8 cellular contexts compared by ENCODE assay signal in genomic region chr6:69795469-69796080, GRCh38. TPM values are rescaled to one million over a fixed set of nuclear protein-coding genes. Genes with fewer than 3 reads are reported as not detected.
DNase-seq lines count a peak whose midpoint lies in the region; ATAC-seq and TF ChIP-seq lines count a peak whose summit lies in the region.

No MANE protein-coding gene starts in this region.

- H4K8ac ChIP-seq in neuronal stem cell (ENCODE audit: low read depth, low read length) = no peak overlapping the region

- H4K91ac ChIP-seq in neuronal stem cell (ENCODE audit: low read depth, low read length, poor library complexity) = no peak overlapping the region

- no peaks in the 10 kb centered on the region for H3K9me3 Mint-ChIP-seq in activated T-cell treated with anti-CD3 and anti-CD28 coated beads, Interleukin-2, amount 50 U/mL, for 4 hours
- H3K9me3 Mint-ChIP-seq in endothelial cell (ENCODE audit: unreplicated experiment) = no peaks in the 10 kb centered on the region

- no peaks in the 10 kb centered on the region for H3K27me3 Mint-ChIP-seq in activated T-cell treated with anti-CD3 and anti-CD28 coated beads, Interleukin-2, amount 50 U/mL, for 4 hours (ENCODE audit: low read depth)
- peaks cover 2% of the 10 kb centered on the region for H3K27me3 Mint-ChIP-seq in endothelial cell (ENCODE audit: unreplicated experiment)

- TF ChIP-seq CTCF in OCI-LY7 (conservative IDR thresholded peaks at IDR 0.05; ENCODE audit: low read length) = peak; percentile 55; the same call in 1 of the 2 replicates
- no peak for TF ChIP-seq CTCF in endothelial cell (IDR thresholded peaks at IDR 0.05; ENCODE audit: unreplicated experiment)

- H3K18ac ChIP-seq in neuronal stem cell (ENCODE audit: low read length) = no peak overlapping the region

- H3K23ac ChIP-seq in neuronal stem cell (ENCODE audit: low read depth, low read length, poor library complexity) = no peak overlapping the region

- POLR2A ChIA-PET in OCI-LY7 (lab: Charles Lee) = interaction anchor here (4.2 kb wide), 1 partner anchor 19 kb away, joined by 37 read pairs; no protein-coding TSS in a partner anchor

- no peak for ATAC-seq in activated T-cell treated with anti-CD3 and anti-CD28 coated beads, Interleukin-2, amount 50 U/mL, for 4 hours
- peak; percentile 32 for ATAC-seq in HG02642 (IDR thresholded peaks at IDR 0.05; ENCODE audit: poor library complexity, unreplicated experiment)

- no peak overlapping the region for H3K4ac ChIP-seq in neuronal stem cell (ENCODE audit: low read length)

- peaks cover 48% of the 10 kb centered on the region; the same call in 1 of the 2 replicates for H3K79me2 ChIP-seq in OCI-LY7 (ENCODE audit: insufficient read depth, low read depth, low read length)

- peaks cover 57% of the 10 kb centered on the region for H3K4me1 Mint-ChIP-seq in activated T-cell treated with anti-CD3 and anti-CD28 coated beads, Interleukin-2, amount 50 U/mL, for 4 hours (ENCODE audit: low read depth)
- H3K4me1 Mint-ChIP-seq in endothelial cell (ENCODE audit: unreplicated experiment) = peaks cover 18% of the 10 kb centered on the region

- peak overlapping the region; percentile 68 for H3K27ac ChIP-seq in OCI-LY7 (ENCODE audit: low read depth, low read length, poor library complexity, severe bottlenecking)
- H3K27ac ChIP-seq in neuronal stem cell (replicated peaks; ENCODE audit: low read length) = no peak overlapping the region

- H3K4me1 ChIP-seq in OCI-LY7 (ENCODE audit: insufficient read depth, low read length, poor library complexity, severe bottlenecking) (peaks cover 23% of the 10 kb centered on the region), neuronal stem cell (ENCODE audit: control insufficient read depth in 2 of 2, insufficient read depth in 1 of 2, low read depth in 1 of 2, low read length in 2 of 2) (peaks cover 0 to 10% of the 10 kb centered on the region in 2 donors)

- H3K9me2 ChIP-seq in OCI-LY7 (ENCODE audit: insufficient read depth, low read length) = no peaks in the 10 kb centered on the region

- H2BK15ac ChIP-seq in neuronal stem cell (ENCODE audit: low read length) = no peak overlapping the region

- no peak overlapping the region for H2BK5ac ChIP-seq in neuronal stem cell (ENCODE audit: low read length)

- TSS peak; percentile 77 for BruUV-seq in OCI-LY7 (replicated peaks; lab: Mats Ljungman, UMichigan)

- H3K9ac ChIP-seq in neuronal stem cell (ENCODE audit: low read depth, low read length, poor library complexity) = no peak overlapping the region

- no peaks in the 10 kb centered on the region for H3K9me3 ChIP-seq in OCI-LY7 (ENCODE audit: low read length)
- H3K9me3 ChIP-seq in neuronal stem cell (replicated peaks in 1 of 2; ENCODE audit: control insufficient read depth in 2 of 2, insufficient read depth in 1 of 2, low read depth in 1 of 2, low read length in 2 of 2) = peaks cover 0 to 2% of the 10 kb centered on the region in 2 donors

- peaks cover 7% of the 10 kb centered on the region; the same call in 1 of the 2 replicates for H4K20me1 ChIP-seq in OCI-LY7 (ENCODE audit: insufficient read depth, low read length)

- CTCF ChIA-PET in OCI-LY7 (lab: Charles Lee; ENCODE audit: unreplicated experiment) = interaction anchor here (2.4 kb wide), 1 partner anchor 18 kb away, joined by 15 read pairs; no protein-coding TSS in a partner anchor

- no peak overlapping the region for H2BK120ac ChIP-seq in neuronal stem cell (ENCODE audit: low read depth, low read length)

- DNase-seq in activated T-cell treated with anti-CD3 and anti-CD28 coated beads, Interleukin-2, amount 50 U/mL, for 4 hours = no peak
- DNase-seq in activated T-cell treated with anti-CD3 and anti-CD28 coated beads for 4 hours (no peak), OCI-LY7 (ENCODE audit: low spot score) (peak; percentile 61), endothelial cell (ENCODE audit: low spot score) (no peak), neuronal stem cell (ENCODE audit: low spot score) (no peak), NCI-H2081 treated with DMSO at 0.1 percent for 48 hours (lab: John Stamatoyannopoulos, UW) (no peak), glomerular visceral epithelial cell (ENCODE audit: extremely low spot score) (no peak)

- no peak overlapping the region for H3K14ac ChIP-seq in neuronal stem cell (ENCODE audit: low read length)

- H2AFZ ChIP-seq in OCI-LY7 (ENCODE audit: low read length) (peak overlapping the region; percentile 79; the same call in 1 of the 2 replicates), neuronal stem cell (ENCODE audit: low read length) (peak overlapping the region; percentile 93)

- H3K4me2 ChIP-seq in OCI-LY7 (ENCODE audit: low read length) (peak overlapping the region; percentile 85), neuronal stem cell (ENCODE audit: insufficient read depth, low read length, poor library complexity, severe bottlenecking) (peak overlapping the region; percentile 53)

- H3K79me1 ChIP-seq in neuronal stem cell (ENCODE audit: low read depth, low read length) = peaks cover 2% of the 10 kb centered on the region

- WGBS in neuronal stem cell (ENCODE audit: extremely low coverage in 2 of 2, insufficient read length in 2 of 2, insufficient replicate concordance in 1 of 2), 2 donors = no CpG with 5 or more reads among the region's 5 CpGs

- H3K36me3 ChIP-seq in OCI-LY7 (ENCODE audit: insufficient read depth, low read length) (peaks cover 4% of the 10 kb centered on the region; the same call in 1 of the 2 replicates), neuronal stem cell (replicated peaks in 1 of 2; ENCODE audit: control insufficient read depth in 2 of 2, insufficient read depth in 2 of 2, low read length in 2 of 2) (no peaks in the 10 kb centered on the region)

- H3K4me3 Mint-ChIP-seq in activated T-cell treated with anti-CD3 and anti-CD28 coated beads, Interleukin-2, amount 50 U/mL, for 4 hours = peak overlapping the region; percentile 90
- H3K4me3 Mint-ChIP-seq in endothelial cell (ENCODE audit: unreplicated experiment) = peak overlapping the region; percentile 98

- peak overlapping the region; percentile 99 for H3K27ac Mint-ChIP-seq in endothelial cell (ENCODE audit: unreplicated experiment)

- intact Hi-C loops in OCI-LY7 (cut with micrococcal nuclease; ENCODE audit: unreplicated experiment) = loop anchor here (2.0 to 5.0 kb wide), 2 partner anchors 72 to 85 kb away; partner anchors contain the start of gene COL19A1

- H2AK5ac ChIP-seq in neuronal stem cell (ENCODE audit: low read depth, low read length) = no peak overlapping the region

- H3K27me3 ChIP-seq in neuronal stem cell (ENCODE audit: control insufficient read depth in 3 of 3, insufficient read depth in 3 of 3, low read depth in 1 of 3, low read length in 3 of 3) = no peaks in the 10 kb centered on the region

- no peaks in the 10 kb centered on the region for H3K36me3 Mint-ChIP-seq in activated T-cell treated with anti-CD3 and anti-CD28 coated beads, Interleukin-2, amount 50 U/mL, for 4 hours (ENCODE audit: insufficient read depth)
- peaks cover 4% of the 10 kb centered on the region for H3K36me3 Mint-ChIP-seq in endothelial cell (ENCODE audit: low read depth, unreplicated experiment)

- H3K4me3 ChIP-seq in OCI-LY7 (ENCODE audit: low read depth, low read length, poor library complexity, severe bottlenecking) = peak overlapping the region; percentile 91
- peak overlapping the region; percentile 69 to 92 for H3K4me3 ChIP-seq in neuronal stem cell (ENCODE audit: low read length in 2 of 2)

- no peak overlapping the region for H2BK12ac ChIP-seq in neuronal stem cell (ENCODE audit: low read length)

RNA-seq across cellular contexts. Expression of gene LMBRD1, which starts 1.2 kb away (rescaled TPM):
- 10 to 100 TPM in 2 of 3 donors, 1 to 10 TPM in 1; 9.0 to 11.8 (median 10.6) TPM for total RNA-seq in activated T-cell treated with anti-CD3 and anti-CD28 coated beads, Interleukin-2, amount 50 U/mL, for 4 hours
- 12.7 and 14.0 TPM in 2 replicates for total RNA-seq in OCI-LY7 (2014; rRNA removed; shearing (Covaris generic))
- 16.3 and 20.8 TPM in 2 replicates for total RNA-seq in OCI-LY7 (2022)
- total RNA-seq in endothelial cell (ENCODE audit: unreplicated experiment) = 26.5 TPM
- polyA plus RNA-seq in neuronal stem cell (2013, experiment 1 of 2) = 24.5 TPM
- polyA plus RNA-seq in neuronal stem cell (2013, experiment 2 of 2) = 24.3 TPM
